18 cellular contexts compared by ENCODE assay signal in genomic region chr15:20579662-20580061, GRCh38. TPM values are rescaled to one million over a fixed set of nuclear protein-coding genes. Genes with fewer than 3 reads are reported as not detected.
"Had no signal": no experiment of that assay in that cellular context is flagged by ENCODE, and none has a peak within 500 bp of the region (broad histone marks: within the 10 kb centered on the region; RNA-seq: fewer than 3 reads in every experiment).

No MANE protein-coding gene starts in this region.

RNA-seq across cellular contexts. Expression of gene GOLGA6L6, which starts 38.1 kb away (rescaled TPM):
- total RNA-seq: activated B cell treated with CpG ODN at 0.5 μM for 24 hours; activated CD4-positive, alpha-beta memory T cell treated with anti-CD3 and anti-CD28 coated beads for 36 hours; activated CD4-positive, alpha-beta T cell treated with anti-CD3 and anti-CD28 coated beads, Interleukin-2, amount 10 ng/mL, durations not matched to agents 24 days and 14 days; activated CD8-positive, alpha-beta memory T cell treated with anti-CD3 and anti-CD28 coated beads for 36 hours; activated CD8-positive, alpha-beta T cell treated with anti-CD3 and anti-CD28 coated beads for 36 hours; activated naive CD4-positive, alpha-beta T cell treated with anti-CD3 and anti-CD28 coated beads for 36 hours; activated naive CD4-positive, alpha-beta T cell treated with anti-CD3 and anti-CD28 coated beads, Interleukin-2, amount 50 U/mL, for 72 hours; activated naive CD8-positive, alpha-beta T cell treated with anti-CD3 and anti-CD28 coated beads for 36 hours; activated T-cell treated with anti-CD3 and anti-CD28 coated beads, Interleukin-2, amount 50 U/mL, for 4 hours; activated T-cell treated with anti-CD3 and anti-CD28 coated beads, Interleukin-2, amount 50 U/mL, for 72 hours; activated T-helper 1 cell treated with anti-CD3 and anti-CD28 coated beads, Interleukin-12 subunit alpha, Interleukin-12 subunit beta, Interleukin-2, Interleukin-4 antibody, amounts not matched to agents 30 ng/mL and 10 ng/mL and 1 ng/mL, durations not matched to agents 14 hours and 24 hours and 36 hours; activated T-helper 17 cell treated with anti-CD3 and anti-CD28 coated beads, Interleukin-2, amount 50 U/mL, for 72 hours; adrenal gland; aorta; astrocyte; body of pancreas; breast epithelium; cardiac septum had no signal
- polyA plus RNA-seq: adrenal gland, aorta had no signal
